30 cellular contexts compared by ENCODE assay signal in genomic region chr19:2512523-2513431, GRCh38. TPM values are rescaled to one million over a fixed set of nuclear protein-coding genes. Genes with fewer than 3 reads are reported as not detected.
A peak's percentile ranks its signal among the peaks of the same experiment; 100 is the strongest.
DNase-seq lines count a peak whose midpoint lies in the region; ATAC-seq, FAIRE-seq and TF ChIP-seq lines count a peak whose summit lies in the region.
"Had no signal": no experiment of that assay in that cellular context is flagged by ENCODE, and none has a peak within 500 bp of the region (broad histone marks: within the 10 kb centered on the region; RNA-seq: fewer than 3 reads in every experiment).

No MANE protein-coding gene starts in this region.

- H3K4me1 ChIP-seq in BLaER1, result peaks cover 38% of the 10 kb centered on the region
- H3K4me1 ChIP-seq in H1 (replicated peaks in 1 of 4; ENCODE audit: control insufficient read depth in 3 of 4, insufficient read depth in 4 of 4, low read length in 3 of 4), result peaks cover 0 to 9% (median 6%) of the 10 kb centered on the region in 4 experiments; a peak in 5 of 7 replicates
- peaks cover 9% of the 10 kb centered on the region for H3K4me1 ChIP-seq in neural progenitor cell
- H3K4me1 ChIP-seq: HAP-1, pancreas had no signal

- H4K20me1 ChIP-seq in BLaER1 (peaks cover 62% of the 10 kb centered on the region), H1 (replicated peaks in 1 of 2; ENCODE audit: control insufficient read depth in 1 of 2, insufficient read depth in 2 of 2, low read length in 2 of 2) (no peaks in the 10 kb centered on the region), neural progenitor cell (ENCODE audit: low read depth) (no peaks in the 10 kb centered on the region)

- H2BK12ac ChIP-seq in H1 (ENCODE audit: low read depth, low read length), result no peak overlapping the region

- H3K4me3 Mint-ChIP-seq in neural progenitor cell, result no peak overlapping the region
- H3K4me3 Mint-ChIP-seq in naive thymus-derived CD8-positive, alpha-beta T cell, result no peak overlapping the region
- H3K4me3 Mint-ChIP-seq: CD4-positive, CD25-positive, alpha-beta regulatory T cell; nephron had no signal

- no peaks in the 10 kb centered on the region for H3K79me2 ChIP-seq in H1 (ENCODE audit: control insufficient read depth in 1 of 2, insufficient read depth in 2 of 2, low read length in 2 of 2)
- no peaks in the 10 kb centered on the region for H3K79me2 ChIP-seq in neural progenitor cell (ENCODE audit: low read depth)

- CTCF ChIA-PET in H1 (lab: Charles Lee; ENCODE audit: partially characterized antibody), result interaction anchor here (0.7 to 1.7 kb wide), 4 partner anchors 11 to 136 kb away, joined by 3 to 4 read pairs (median 4); no protein-coding TSS in a partner anchor

- H3K27ac Mint-ChIP-seq in neural progenitor cell, result no peak overlapping the region
- H3K27ac Mint-ChIP-seq in naive thymus-derived CD8-positive, alpha-beta T cell, result no peak overlapping the region
- H3K27ac Mint-ChIP-seq: CD4-positive, CD25-positive, alpha-beta regulatory T cell; nephron had no signal

- no peak overlapping the region; the same call in 1 of the 2 replicates for H2BK20ac ChIP-seq in H1 (ENCODE audit: low read length)

- H4K8ac ChIP-seq in H1 (ENCODE audit: extremely low read depth, insufficient read depth, low read length), result peak overlapping the region; percentile 35; the same call in 1 of the 2 replicates

- no peaks in the 10 kb centered on the region for H3K79me1 ChIP-seq in H1 (ENCODE audit: low read depth, low read length)

- H3F3A ChIP-seq in neural progenitor cell (ENCODE audit: low read depth), result no peaks in the 10 kb centered on the region

- H3K4me1 Mint-ChIP-seq in neural progenitor cell, result peaks cover 6% of the 10 kb centered on the region
- H3K4me1 Mint-ChIP-seq in naive thymus-derived CD8-positive, alpha-beta T cell, result peaks cover 4 to 6% (median 4%) of the 10 kb centered on the region in 4 donors

- WGBS in H1 (ENCODE audit: extremely low coverage in 1 of 2, insufficient coverage in 1 of 2, insufficient read length in 1 of 2, insufficient replicate concordance in 2 of 2, low coverage in 1 of 2, low lambda C conversion rate in 2 of 2, missing lambda C conversion rate in 1 of 2), 2 experiments, result 84% methylated on average over 37 of the region's 41 CpGs; no CpG with 5 or more reads in 1 of the 2 experiments

- FAIRE-seq in H1 (lab: Jason Lieb, UNC), result no peak
- FAIRE-seq: pancreas had no signal

- TF ChIP-seq POLR2A in H1 (IDR thresholded peaks at IDR 0.05; ENCODE audit: control extremely low read depth in 1 of 2, low read depth in 2 of 2, low read length in 2 of 2), result no peak

- ATAC-seq in naive thymus-derived CD8-positive, alpha-beta T cell, result no peak
- ATAC-seq in HG03039 (IDR thresholded peaks at IDR 0.05; ENCODE audit: unreplicated experiment), result no peak
- ATAC-seq: body of pancreas, mucosa of descending colon had no signal

- H3K36me3 Mint-ChIP-seq in neural progenitor cell, result no peaks in the 10 kb centered on the region
- H3K36me3 Mint-ChIP-seq in naive thymus-derived CD8-positive, alpha-beta T cell, result peaks cover 0 to 5% (median 0%) of the 10 kb centered on the region in 3 donors

- POLR2A ChIA-PET in H1 (lab: Charles Lee; ENCODE audit: partially characterized antibody), result interaction anchor here (1.6 to 2.9 kb wide), 3 partner anchors 13 to 36 kb away, joined by 3 to 20 read pairs (median 6); partner anchors contain the start of gene GADD45B
- POLR2A ChIA-PET in naive thymus-derived CD8-positive, alpha-beta T cell (lab: Charles Lee), result interaction anchor here (1.0 to 1.4 kb wide), 2 partner anchors 17 to 36 kb away, joined by 3 to 4 read pairs; no protein-coding TSS in a partner anchor

- TF ChIP-seq CTCF in H1 (IDR thresholded peaks at IDR 0.05; ENCODE audit: control extremely low read depth in 1 of 3, insufficient read depth in 1 of 3, low read depth in 1 of 3, low read length in 3 of 3), result no peak
- TF ChIP-seq CTCF in neural progenitor cell (IDR thresholded peaks at IDR 0.05), result no peak

- H3K18ac ChIP-seq in H1 (ENCODE audit: extremely low read depth, low read length), result no peak overlapping the region

- no peak for TF ChIP-seq RAD21 in H1 (IDR thresholded peaks at IDR 0.05 in 1 of 2, conservative IDR thresholded peaks at IDR 0.05 in 1 of 2; ENCODE audit: low read depth in 2 of 2, low read length in 2 of 2)

- no peak for TF ChIP-seq EP300 in H1 (IDR thresholded peaks at IDR 0.05; ENCODE audit: borderline replicate concordance in 1 of 2, low read depth in 2 of 2, low read length in 2 of 2)

- H3K23ac ChIP-seq in H1 (ENCODE audit: insufficient read length), result no peak overlapping the region

- H2AFZ ChIP-seq in H1 (ENCODE audit: low read length) (no peak overlapping the region), neural progenitor cell (replicated peaks) (no peak overlapping the region)

- no peaks in the 10 kb centered on the region for H3K9me3 Mint-ChIP-seq in neural progenitor cell
- H3K9me3 Mint-ChIP-seq in naive thymus-derived CD8-positive, alpha-beta T cell, result no peaks in the 10 kb centered on the region
- H3K9me3 Mint-ChIP-seq: CD4-positive, CD25-positive, alpha-beta regulatory T cell; nephron had no signal

- peak; percentile 34 for DNase-seq in D341Med (ENCODE audit: low spot score)
- DNase-seq in H1 (ENCODE audit: low read depth in 1 of 2, low spot score in 2 of 2), result no peak
- no peak for DNase-seq in neural progenitor cell (ENCODE audit: low spot score)
- no peak for DNase-seq in naive thymus-derived CD8-positive, alpha-beta T cell
- DNase-seq in stimulated activated CD4-positive, alpha-beta T cell treated with anti-CD3 and anti-CD28 coated beads, Interleukin-4, amount 100 ng/mL, for 4 hours, result no peak
- DNase-seq in NCI-H1417 (lab: John Stamatoyannopoulos, UW), result no peak
- DNase-seq: activated CD4-positive, alpha-beta T cell treated with anti-CD3 and anti-CD28 coated beads, Interleukin-2, amount 50 U/mL, for 4 hours; activated CD4-positive, CD25-positive, alpha-beta regulatory T cell; activated naive CD4-positive, alpha-beta T cell treated with Interleukin-2 at 50 U/mL for 16 hours; body of pancreas; CD4-positive, CD25-positive, alpha-beta regulatory T cell; cerebellar nuclear complex; dorsolateral prefrontal cortex; glutamatergic neuron; islet precursor cell; KG1; MG63; mucosa of descending colon; NCI-H146; NCI-H2171; NCI-H524; NK-92 treated with Interleukin-12 subunit alpha and Interleukin-12 subunit beta, amount 100 ng/mL, for 24 hours; T-helper 1 cell had no signal

- H4K91ac ChIP-seq in H1 (replicated peaks; ENCODE audit: insufficient read length, low read length), result no peak overlapping the region

- H3K4me2 ChIP-seq in BLaER1, result peak overlapping the region; percentile 97
- no peak overlapping the region for H3K4me2 ChIP-seq in H1 (ENCODE audit: insufficient read depth in 1 of 2, low read depth in 2 of 2, low read length in 2 of 2)
- H3K4me2 ChIP-seq in neural progenitor cell, result no peak overlapping the region

- peak overlapping the region; percentile 22; the same call in 1 of the 2 replicates for H3K9ac ChIP-seq in BLaER1
- H3K9ac ChIP-seq in H1 (replicated peaks in 1 of 4; ENCODE audit: extremely low read depth in 1 of 4, low read depth in 3 of 4, low read length in 3 of 4), result no peak overlapping the region
- H3K9ac ChIP-seq in neural progenitor cell, result no peak overlapping the region

- no peak overlapping the region for H3K14ac ChIP-seq in H1 (ENCODE audit: insufficient read length)

- H2BK120ac ChIP-seq in H1 (replicated peaks; ENCODE audit: low read depth, low read length), result no peak overlapping the region

- H2BK15ac ChIP-seq in H1 (ENCODE audit: low read length), result no peak overlapping the region

- H3K36me3 ChIP-seq in BLaER1 (peaks cover 52% of the 10 kb centered on the region), H1 (ENCODE audit: control insufficient read depth in 2 of 4, insufficient read depth in 4 of 4, low read length in 3 of 4) (no peaks in the 10 kb centered on the region), neural progenitor cell (no peaks in the 10 kb centered on the region)
- H3K36me3 ChIP-seq: HAP-1, MG63, pancreas, SJSA1 had no signal

- no peak overlapping the region for H4K5ac ChIP-seq in H1 (ENCODE audit: insufficient read length, low read depth, low read length)

- H3K4me3 ChIP-seq in BLaER1 (peak overlapping the region; percentile 27; the same call in 1 of the 2 replicates), H1 (ENCODE audit: extremely low read depth in 1 of 4, insufficient read depth in 2 of 4, low read depth in 3 of 4, low read length in 4 of 4) (no peak overlapping the region), neural progenitor cell (no peak overlapping the region)
- H3K4me3 ChIP-seq: body of pancreas, dorsolateral prefrontal cortex, HAP-1, lung, MG63, mucosa of descending colon, pancreas, SJSA1 had no signal

- no peak overlapping the region for H2BK5ac ChIP-seq in H1 (ENCODE audit: low read depth, low read length)

- H3K56ac ChIP-seq in H1 (replicated peaks; ENCODE audit: insufficient read length, low read depth, low read length), result no peak overlapping the region

- H3K9me3 ChIP-seq in BLaER1 (no peaks in the 10 kb centered on the region), H1 (ENCODE audit: insufficient read depth in 2 of 2, low read depth in 1 of 2, low read length in 1 of 2) (no peaks in the 10 kb centered on the region), neural progenitor cell (ENCODE audit: low read depth) (no peaks in the 10 kb centered on the region)
- H3K9me3 ChIP-seq: body of pancreas, HAP-1, MG63, mucosa of descending colon, pancreas, SJSA1 had no signal

- no peaks in the 10 kb centered on the region for H3K27me3 ChIP-seq in BLaER1
- H3K27me3 ChIP-seq in H1 (replicated peaks in 1 of 4; ENCODE audit: control insufficient read depth in 3 of 4, extremely low read depth in 1 of 4, insufficient read depth in 3 of 4, low read length in 3 of 4), result no peaks in the 10 kb centered on the region
- H3K27me3 ChIP-seq in neural progenitor cell, result no peaks in the 10 kb centered on the region
- H3K27me3 ChIP-seq: body of pancreas, dorsolateral prefrontal cortex, MG63, pancreas, SJSA1 had no signal

- peak overlapping the region; percentile 53 for H3K27ac ChIP-seq in BLaER1
- H3K27ac ChIP-seq in H1 (ENCODE audit: low read depth, low read length), result no peak overlapping the region
- peak overlapping the region; percentile 6 for H3K27ac ChIP-seq in neural progenitor cell
- H3K27ac ChIP-seq: body of pancreas, pancreas, SJSA1 had no signal

- H3K4ac ChIP-seq in H1 (replicated peaks; ENCODE audit: insufficient read length, low read depth, low read length), result no peak overlapping the region

- H3K23me2 ChIP-seq in H1 (ENCODE audit: low read depth, low read length), result no peaks in the 10 kb centered on the region

- no peaks in the 10 kb centered on the region for H3K27me3 Mint-ChIP-seq in neural progenitor cell (ENCODE audit: insufficient read depth, low read depth)
- H3K27me3 Mint-ChIP-seq in naive thymus-derived CD8-positive, alpha-beta T cell, result peaks cover 0 to 1% (median 0%) of the 10 kb centered on the region in 5 donors
- H3K27me3 Mint-ChIP-seq: CD4-positive, CD25-positive, alpha-beta regulatory T cell had no signal

- H2AK5ac ChIP-seq in H1 (ENCODE audit: low read depth, low read length), result no peak overlapping the region

RNA-seq across cellular contexts. Expression of gene GADD45B, which starts 36.9 kb away (rescaled TPM):
- 11.0 and 11.4 TPM in 2 replicates for total RNA-seq in H1 (2021; fragmentation: NEBNext Ultra II Directional; extraction: Animal tissue kit (Norgen Biotek cat#: 25700))
- 7.4 and 12.1 TPM in 2 replicates for polyA plus RNA-seq in H1 (2011; rRNA removed)
- polyA plus RNA-seq in H1 (2011; cell fraction: cytosol; rRNA removed), result 12.6 TPM
- polyA plus RNA-seq in H1 (2011; cell fraction: nucleus; rRNA removed), result 18.4 TPM
- polyA plus RNA-seq in H1 (2012, experiment 1 of 2), result 4.8 to 6.5 TPM (median 5.8 TPM) in 4 replicates
- 5.3 TPM for polyA plus RNA-seq in H1 (2012, experiment 2 of 2)
- polyA plus RNA-seq in H1 (2013, experiment 1 of 2), result 7.8 TPM
- 8.5 TPM for polyA plus RNA-seq in H1 (2013, experiment 2 of 2)
- polyA minus RNA-seq in H1 (2011; rRNA and poly(A)+ RNA removed), result 7.5 and 8.3 TPM in 2 replicates
- polyA minus RNA-seq in H1 (2011; cell fraction: cytosol; rRNA and poly(A)+ RNA removed), result 13.9 TPM
- 47.7 TPM for polyA minus RNA-seq in H1 (2011; cell fraction: nucleus; rRNA and poly(A)+ RNA removed)
- 3.9 and 6.2 TPM in 2 replicates for total RNA-seq in neural progenitor cell (ENCODE audit: low replicate concordance)
- 100 to 1,000 TPM; 108 to 115 TPM for total RNA-seq in naive thymus-derived CD8-positive, alpha-beta T cell
- 10 to 100 TPM; 41.0 to 57.3 (median 43.8) TPM for polyA plus RNA-seq in naive thymus-derived CD8-positive, alpha-beta T cell

RNA-seq across cellular contexts. Expression of gene LMNB2, which starts 56.0 kb away (rescaled TPM):
- 177 and 179 TPM in 2 replicates for total RNA-seq in H1 (2021; fragmentation: NEBNext Ultra II Directional; extraction: Animal tissue kit (Norgen Biotek cat#: 25700))
- 287 and 360 TPM in 2 replicates for polyA plus RNA-seq in H1 (2011; rRNA removed)
- polyA plus RNA-seq in H1 (2011; cell fraction: cytosol; rRNA removed), result 196 TPM
- 187 TPM for polyA plus RNA-seq in H1 (2011; cell fraction: nucleus; rRNA removed)
- polyA plus RNA-seq in H1 (2012, experiment 1 of 2), result 154 to 165 TPM (median 162 TPM) in 4 replicates
- polyA plus RNA-seq in H1 (2012, experiment 2 of 2), result 174 TPM
- 97.9 TPM for polyA plus RNA-seq in H1 (2013, experiment 1 of 2)
- 98.3 TPM for polyA plus RNA-seq in H1 (2013, experiment 2 of 2)
- 105 and 122 TPM in 2 replicates for polyA minus RNA-seq in H1 (2011; rRNA and poly(A)+ RNA removed)
- polyA minus RNA-seq in H1 (2011; cell fraction: cytosol; rRNA and poly(A)+ RNA removed), result 69.9 TPM
- 36.0 TPM for polyA minus RNA-seq in H1 (2011; cell fraction: nucleus; rRNA and poly(A)+ RNA removed)
- 78.0 and 246 TPM in 2 replicates for total RNA-seq in neural progenitor cell (ENCODE audit: low replicate concordance)
- 10 to 100 TPM; 17.3 to 19.6 TPM for total RNA-seq in naive thymus-derived CD8-positive, alpha-beta T cell
- polyA plus RNA-seq in naive thymus-derived CD8-positive, alpha-beta T cell, result 10 to 100 TPM in 1 of 3 donors, 1 to 10 TPM in 2; 5.4 to 10.5 (median 7.4) TPM
